8 cellular contexts compared by ENCODE assay signal in the genomic region with DNA sequence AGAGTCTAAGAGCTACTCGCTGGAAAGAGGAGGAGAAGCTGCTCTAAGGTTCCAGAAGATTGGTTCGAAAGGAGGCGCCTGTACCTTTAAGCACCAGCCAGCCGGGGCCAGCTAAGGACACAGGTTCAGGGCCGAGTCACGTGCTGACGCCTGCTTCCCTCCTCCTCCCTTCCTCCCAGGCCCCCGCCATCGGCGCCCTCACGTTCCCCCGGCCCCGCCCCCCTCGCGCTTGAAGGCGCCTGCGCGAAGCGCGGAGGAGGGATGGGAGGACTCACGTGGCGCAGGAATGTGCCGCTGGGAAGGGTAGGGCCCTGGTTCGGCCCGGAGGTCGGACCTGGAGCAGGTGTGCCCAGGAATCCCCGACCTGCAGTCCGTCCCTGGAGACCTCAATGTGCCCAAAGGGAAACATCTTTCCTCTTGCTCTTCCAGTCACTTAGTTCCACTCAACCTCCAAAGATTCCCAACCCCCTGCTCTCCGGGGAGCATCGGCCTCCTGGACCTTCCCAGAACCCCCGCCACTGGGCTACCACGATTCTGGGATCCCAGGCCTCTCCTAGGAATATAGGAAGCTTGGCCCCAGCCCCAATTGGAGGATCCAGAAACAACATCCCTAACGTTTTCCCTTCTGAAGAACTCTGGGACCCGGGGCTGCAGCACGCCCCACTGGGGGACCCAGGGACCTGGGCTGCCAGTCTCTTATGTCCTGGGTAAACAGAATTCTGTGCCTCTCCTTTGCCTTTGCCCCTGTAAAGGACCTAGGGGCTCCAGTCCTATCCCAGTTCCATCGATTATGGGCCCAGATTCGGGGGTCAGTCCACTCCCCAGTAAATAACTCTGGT. TPM values are rescaled to one million over a fixed set of nuclear protein-coding genes. Genes with fewer than 3 reads are reported as not detected.
DNase-seq lines count a peak whose midpoint lies in the region; ATAC-seq and TF ChIP-seq lines count a peak whose summit lies in the region.

No MANE protein-coding gene starts in this region.

- intact Hi-C loops in MCF 10A (cut with micrococcal nuclease), result loop anchor here (2.0 kb wide), 1 partner anchor 16 kb away; the partner anchor contains the start of genes RPL18 and SPHK2

- H3K36me3 ChIP-seq in ES-I3 (ENCODE audit: insufficient read depth, low read length) (no peaks in the 10 kb centered on the region), iPS-20b (ENCODE audit: insufficient read depth, low read depth, low read length) (peaks cover 10% of the 10 kb centered on the region; the same call in 1 of the 2 replicates), skeletal muscle satellite cell (ENCODE audit: insufficient read depth, low read length) (no peaks in the 10 kb centered on the region)

- H3K36me3 Mint-ChIP-seq in MCF 10A (ENCODE audit: insufficient read depth, unreplicated experiment), result peaks cover 11% of the 10 kb centered on the region

- H3K27ac ChIP-seq in VCaP (peak overlapping the region; percentile 95), iPS-20b (ENCODE audit: low read length) (no peak overlapping the region)

- H3K4me1 ChIP-seq in ES-I3 (ENCODE audit: insufficient read depth, low read length), result peaks cover 6% of the 10 kb centered on the region
- peaks cover 22% of the 10 kb centered on the region; the same call in 1 of the 2 replicates for H3K4me1 ChIP-seq in iPS-20b (ENCODE audit: insufficient read depth, low read length)
- peaks cover 62% of the 10 kb centered on the region for H3K4me1 ChIP-seq in skeletal muscle satellite cell (ENCODE audit: control insufficient read depth, insufficient read depth, low read length)

- BruUV-seq in MCF 10A (replicated peaks; lab: Mats Ljungman, UMichigan), result no TSS peak

- CTCF ChIA-PET in MCF 10A (lab: Yijun Ruan, JAX), result interaction anchor here (0.6 to 2.1 kb wide), 4 partner anchors 46 to 243 kb away, joined by 3 to 9 read pairs (median 5); no protein-coding TSS in a partner anchor

- H3K9ac ChIP-seq in ES-I3 (ENCODE audit: low read depth, low read length) (peak overlapping the region; percentile 37; the same call in 1 of the 2 replicates), iPS-20b (ENCODE audit: low read depth, low read length) (peak overlapping the region; percentile 61; the same call in 1 of the 2 replicates), skeletal muscle satellite cell (ENCODE audit: low read depth, low read length) (peak overlapping the region; percentile 68)

- H3K4me1 Mint-ChIP-seq in MCF 10A (ENCODE audit: insufficient read depth, unreplicated experiment), result peaks cover 26% of the 10 kb centered on the region

- H3K9me3 Mint-ChIP-seq in MCF 10A (ENCODE audit: unreplicated experiment), result no peaks in the 10 kb centered on the region

- H3K27ac Mint-ChIP-seq in MCF 10A (ENCODE audit: low read depth, unreplicated experiment), result peak overlapping the region; percentile 87

- TF ChIP-seq CTCF in VCaP (conservative IDR thresholded peaks at IDR 0.05) (no peak), MCF 10A (IDR thresholded peaks at IDR 0.05; ENCODE audit: unreplicated experiment) (no peak)

- ATAC-seq in HG03025 (IDR thresholded peaks at IDR 0.05; ENCODE audit: low FRiP score, unreplicated experiment), result peak; percentile 24
- ATAC-seq in GM19395 (IDR thresholded peaks at IDR 0.05; ENCODE audit: unreplicated experiment), result no peak

- H3K4me3 Mint-ChIP-seq in MCF 10A (ENCODE audit: unreplicated experiment), result peak overlapping the region; percentile 91

- peak overlapping the region; percentile 50 for H3K4me3 ChIP-seq in iPS-20b (ENCODE audit: low read length)
- peak overlapping the region; percentile 65 for H3K4me3 ChIP-seq in skeletal muscle satellite cell (ENCODE audit: low read length)

- POLR2A ChIA-PET in MCF 10A (lab: Yijun Ruan, JAX), result interaction anchor here (0.5 to 5.4 kb wide), 16 partner anchors 10 to 1031 kb away, joined by 3 to 108 read pairs (median 3); partner anchors contain the start of genes BCL2L12, CA11, FAM83E and GYS1

- H3K27me3 ChIP-seq in iPS-20b (ENCODE audit: insufficient read depth, low read length) (peaks cover 12% of the 10 kb centered on the region; the same call in 1 of the 2 replicates), skeletal muscle satellite cell (ENCODE audit: control insufficient read depth, insufficient read depth, low read length) (no peaks in the 10 kb centered on the region)

- DNase-seq in NCI-H2196 (lab: John Stamatoyannopoulos, UW; ENCODE audit: unreplicated experiment) (peak; percentile 99), MCF 10A (ENCODE audit: unreplicated experiment) (peak; percentile 97)

- peak overlapping the region; percentile 86 for H3K4me2 ChIP-seq in skeletal muscle satellite cell (ENCODE audit: low read length)

- no peaks in the 10 kb centered on the region for H3K9me3 ChIP-seq in ES-I3 (ENCODE audit: control insufficient read depth, insufficient read depth, low read length)
- no peaks in the 10 kb centered on the region for H3K9me3 ChIP-seq in iPS-20b (ENCODE audit: insufficient read depth, low read depth, low read length)
- H3K9me3 ChIP-seq in skeletal muscle satellite cell (replicated peaks; ENCODE audit: low read length), result no peaks in the 10 kb centered on the region

- no peaks in the 10 kb centered on the region for H3K27me3 Mint-ChIP-seq in MCF 10A (ENCODE audit: insufficient read depth, unreplicated experiment)

RNA-seq across cellular contexts. Expression of gene DBP, which starts 2.5 kb away (rescaled TPM):
- 0.25 and 0.56 TPM in 2 replicates for total RNA-seq in MCF 10A (2022)
- total RNA-seq in skeletal muscle satellite cell (2012; rRNA removed), result 1.7 and 3.0 TPM in 2 replicates

RNA-seq across cellular contexts. Expression of gene CA11, which starts 11.3 kb away (rescaled TPM):
- 2.6 and 2.9 TPM in 2 replicates for total RNA-seq in MCF 10A (2022)
- 0.44 and 0.51 TPM in 2 replicates for total RNA-seq in skeletal muscle satellite cell (2012; rRNA removed)

RNA-seq across cellular contexts. Expression of gene SPHK2, which starts 15.3 kb away (rescaled TPM):
- 16.3 and 18.2 TPM in 2 replicates for total RNA-seq in MCF 10A (2022)
- total RNA-seq in skeletal muscle satellite cell (2012; rRNA removed), result 8.7 and 13.2 TPM in 2 replicates

RNA-seq across cellular contexts. Expression of gene RPL18, which starts 15.7 kb away (rescaled TPM):
- total RNA-seq in MCF 10A (2022), result 1,536 and 1,736 TPM in 2 replicates
- 1,800 and 2,679 TPM in 2 replicates for total RNA-seq in skeletal muscle satellite cell (2012; rRNA removed)

RNA-seq across cellular contexts. Expression of gene FAM83E, which starts 19.8 kb away (rescaled TPM):
- 0.89 and 2.8 TPM in 2 replicates for total RNA-seq in MCF 10A (2022)
- total RNA-seq in skeletal muscle satellite cell (2012; rRNA removed), result under 0.01 and 0.22 TPM in 2 replicates
